In genomic region chr2:73036779-73037165, GRCh38 we compare ENCODE assay signal across 15 cellular contexts.
"Had no signal": no experiment of that assay in that cellular context is flagged by ENCODE, and none has a peak within 500 bp of the region (broad histone marks: within the 10 kb centered on the region; RNA-seq: fewer than 3 reads in every experiment).

No MANE protein-coding gene starts in this region.

- H3K4me3 ChIP-seq: esophagus muscularis mucosa, lung, skin epidermis, thyroid gland had no signal

- H3K27me3 Mint-ChIP-seq: activated naive CD8-positive, alpha-beta T cell treated with anti-CD3 and anti-CD28 coated beads, Interleukin-2, amount 50 U/mL, for 24 hours; central memory CD8-positive, alpha-beta T cell; naive B cell had no signal

- H3K9me3 ChIP-seq: esophagus muscularis mucosa, thyroid gland had no signal

- H3K27ac ChIP-seq: esophagus muscularis mucosa, skin epidermis, thyroid gland, WERI-Rb-1 had no signal

- H3K36me3 Mint-ChIP-seq: naive B cell had no signal

- H3K4me1 Mint-ChIP-seq: activated naive CD8-positive, alpha-beta T cell treated with anti-CD3 and anti-CD28 coated beads, Interleukin-2, amount 50 U/mL, for 24 hours; central memory CD8-positive, alpha-beta T cell had no signal

- H3K36me3 ChIP-seq: thyroid gland, WERI-Rb-1 had no signal

- DNase-seq: activated CD4-positive, alpha-beta T cell treated with anti-CD3 and anti-CD28 coated beads for 48 hours; activated CD8-positive, alpha-beta memory T cell treated with anti-CD3 and anti-CD28 coated beads, Interleukin-2, amount 50 U/mL, for 48 hours; activated CD8-positive, alpha-beta T cell treated with anti-CD3 and anti-CD28 coated beads, Interleukin-2, amount 10 ng/mL, durations not matched to agents 7 days and 5 days; activated naive CD4-positive, alpha-beta T cell; activated naive CD8-positive, alpha-beta T cell treated with anti-CD3 and anti-CD28 coated beads, Interleukin-2, amount 50 U/mL, for 24 hours; kidney glomerular epithelial cell; naive B cell; stimulated activated CD4-positive, alpha-beta T cell treated with anti-CD3 and anti-CD28 coated beads, Interleukin-4, amount 100 ng/mL, for 4 hours; thyroid gland had no signal

- H3K27ac Mint-ChIP-seq: activated CD8-positive, alpha-beta T cell treated with anti-CD3 and anti-CD28 coated beads, Interleukin-2, amount 10 ng/mL, durations not matched to agents 7 days and 5 days; activated naive CD8-positive, alpha-beta T cell treated with anti-CD3 and anti-CD28 coated beads, Interleukin-2, amount 50 U/mL, for 24 hours; activated T-helper 1 cell treated with anti-CD3 and anti-CD28 coated beads, Interleukin-12 subunit alpha, Interleukin-12 subunit beta, Interleukin-2, Interleukin-4 antibody, amounts not matched to agents 30 ng/mL and 10 ng/mL and 1 ng/mL, durations not matched to agents 14 hours and 24 hours and 36 hours; naive B cell had no signal

- H3K4me3 Mint-ChIP-seq: activated CD8-positive, alpha-beta T cell treated with anti-CD3 and anti-CD28 coated beads, Interleukin-2, amount 10 ng/mL, durations not matched to agents 7 days and 5 days; activated naive CD8-positive, alpha-beta T cell treated with anti-CD3 and anti-CD28 coated beads, Interleukin-2, amount 50 U/mL, for 24 hours; activated T-helper 1 cell treated with anti-CD3 and anti-CD28 coated beads, Interleukin-12 subunit alpha, Interleukin-12 subunit beta, Interleukin-2, Interleukin-4 antibody, amounts not matched to agents 30 ng/mL and 10 ng/mL and 1 ng/mL, durations not matched to agents 14 hours and 24 hours and 36 hours; central memory CD8-positive, alpha-beta T cell; naive B cell had no signal

- H3K4me1 ChIP-seq: esophagus muscularis mucosa, thyroid gland had no signal

- H3K27me3 ChIP-seq: esophagus muscularis mucosa, thyroid gland had no signal

- H3K9me3 Mint-ChIP-seq: activated naive CD8-positive, alpha-beta T cell treated with anti-CD3 and anti-CD28 coated beads, Interleukin-2, amount 50 U/mL, for 24 hours; activated T-helper 1 cell treated with anti-CD3 and anti-CD28 coated beads, Interleukin-12 subunit alpha, Interleukin-12 subunit beta, Interleukin-2, Interleukin-4 antibody, amounts not matched to agents 30 ng/mL and 10 ng/mL and 1 ng/mL, durations not matched to agents 14 hours and 24 hours and 36 hours; central memory CD8-positive, alpha-beta T cell had no signal
